ENCODE assay signal across 10 cellular contexts in genomic region chr9:92406506-92406905, GRCh38. TPM values are rescaled to one million over a fixed set of nuclear protein-coding genes. Genes with fewer than 3 reads are reported as not detected.
DNase-seq lines count a peak whose midpoint lies in the region; ATAC-seq and TF ChIP-seq lines count a peak whose summit lies in the region.
"Had no signal": no experiment of that assay in that cellular context is flagged by ENCODE, and none has a peak within 500 bp of the region (broad histone marks: within the 10 kb centered on the region; RNA-seq: fewer than 3 reads in every experiment).

No MANE protein-coding gene starts in this region.

- CTCF ChIA-PET in OCI-LY7 (lab: Charles Lee; ENCODE audit: unreplicated experiment): no interaction called here

- H3K9me3 ChIP-seq in OCI-LY7 (ENCODE audit: low read length): no peaks in the 10 kb centered on the region

- no peaks in the 10 kb centered on the region for H4K20me1 ChIP-seq in OCI-LY7 (ENCODE audit: insufficient read depth, low read length)

- peak overlapping the region; percentile 38; the same call in 1 of the 2 replicates for H3K4me2 ChIP-seq in OCI-LY7 (ENCODE audit: low read length)

- no peaks in the 10 kb centered on the region for H3K4me1 ChIP-seq in OCI-LY7 (ENCODE audit: insufficient read depth, low read length, poor library complexity, severe bottlenecking)

- intact Hi-C loops in OCI-LY7 (cut with micrococcal nuclease; ENCODE audit: unreplicated experiment): no loop called here
- intact Hi-C loops in natural killer cell (cut with micrococcal nuclease): no loop called here

- TF ChIP-seq CTCF in OCI-LY7 (conservative IDR thresholded peaks at IDR 0.05; ENCODE audit: low read length): no peak
- no peak for TF ChIP-seq CTCF in natural killer cell (IDR thresholded peaks at IDR 0.05)

- no peaks in the 10 kb centered on the region for H3K36me3 Mint-ChIP-seq in natural killer cell

- H3K4me3 Mint-ChIP-seq in natural killer cell: peak overlapping the region; percentile 80

- no peaks in the 10 kb centered on the region for H3K9me3 Mint-ChIP-seq in natural killer cell

- H3K4me3 ChIP-seq in OCI-LY7 (ENCODE audit: low read depth, low read length, poor library complexity, severe bottlenecking): no peak overlapping the region

- POLR2A ChIA-PET in OCI-LY7 (lab: Charles Lee): interaction anchor here (0.6 kb wide), 3 partner anchors 256 to 1141 kb away, joined by 3 to 5 read pairs (median 3); no protein-coding TSS in a partner anchor

- H3K27me3 Mint-ChIP-seq in natural killer cell (ENCODE audit: low read depth in 2 of 2): no peaks in the 10 kb centered on the region

- ATAC-seq in natural killer cell (peak; percentile 93 to 98 (median 96)), HG02623 (IDR thresholded peaks at IDR 0.05; ENCODE audit: unreplicated experiment) (no peak)

- no peaks in the 10 kb centered on the region for H3K36me3 ChIP-seq in OCI-LY7 (ENCODE audit: insufficient read depth, low read length)

- peak overlapping the region; percentile 86 to 89 for H3K27ac Mint-ChIP-seq in natural killer cell

- no peak overlapping the region for H3K27ac ChIP-seq in OCI-LY7 (ENCODE audit: low read depth, low read length, poor library complexity, severe bottlenecking)
- H3K27ac ChIP-seq: C4-2B had no signal

- H3K79me2 ChIP-seq in OCI-LY7 (ENCODE audit: insufficient read depth, low read depth, low read length): no peaks in the 10 kb centered on the region

- peak; percentile 1 for DNase-seq in stimulated activated CD4-positive, alpha-beta T cell treated with anti-CD3 and anti-CD28 coated beads, Interleukin-12 subunit alpha, Interleukin-12 subunit beta, amount 100 ng/mL, for 4 hours
- DNase-seq in stimulated activated CD4-positive, alpha-beta T cell treated with anti-CD3 and anti-CD28 coated beads, Interleukin-4, amount 100 ng/mL, for 1 hour: no peak
- DNase-seq in OCI-LY7 (ENCODE audit: low spot score): peak; percentile 22
- peak; percentile 60 for DNase-seq in amniotic epithelial cell (ENCODE audit: low read depth)
- DNase-seq in natural killer cell: no peak
- DNase-seq in SHP77 treated with DMSO at 0.1 percent for 48 hours (lab: John Stamatoyannopoulos, UW): no peak
- DNase-seq in effector CD4-positive, alpha-beta T cell: no peak

- no peaks in the 10 kb centered on the region for H3K9me2 ChIP-seq in OCI-LY7 (ENCODE audit: insufficient read depth, low read length)

- H2AFZ ChIP-seq in OCI-LY7 (ENCODE audit: low read length): no peak overlapping the region

- BruUV-seq in OCI-LY7 (replicated peaks; lab: Mats Ljungman, UMichigan): no TSS peak

- H3K4me1 Mint-ChIP-seq in natural killer cell: peaks cover 18 to 19% of the 10 kb centered on the region in 2 donors

RNA-seq across cellular contexts. Expression of gene OGN, which starts 2.1 kb away (rescaled TPM):
- total RNA-seq in OCI-LY7 (2014; rRNA removed; shearing (Covaris generic)): not detected in 2 replicates
- total RNA-seq in OCI-LY7 (2022): not detected in 2 replicates
- total RNA-seq in natural killer cell: under 1 TPM in 2 of 3 donors, not detected in 1; 0.18 to 0.33 TPM
- total RNA-seq: T-helper 2 cell treated with Interferon-gamma antibody and Interleukin-4, amounts not matched to agents 100 ng/mL and 5 ng/mL, for 36 hours had no signal

RNA-seq across cellular contexts. Expression of gene OMD, which starts 17.8 kb away (rescaled TPM):
- total RNA-seq in OCI-LY7 (2014; rRNA removed; shearing (Covaris generic)): not detected in 2 replicates
- total RNA-seq in OCI-LY7 (2022): not detected in 2 replicates
- not detected for total RNA-seq in natural killer cell
- total RNA-seq: T-helper 2 cell treated with Interferon-gamma antibody and Interleukin-4, amounts not matched to agents 100 ng/mL and 5 ng/mL, for 36 hours had no signal

Comparison
In these comparisons a context has a peak if more than half of its experiments do, and no peak if none do; other contexts are left out.
1. DNase-seq: peak in stimulated activated CD4-positive, alpha-beta T cell treated with anti-CD3 and anti-CD28 coated beads, Interleukin-12 subunit alpha, Interleukin-12 subunit beta, amount 100 ng/mL, for 4 hours (single experiment), OCI-LY7 (single experiment) and amniotic epithelial cell (single experiment); none in stimulated activated CD4-positive, alpha-beta T cell treated with anti-CD3 and anti-CD28 coated beads, Interleukin-4, amount 100 ng/mL, for 1 hour (single experiment), natural killer cell (single experiment), SHP77 treated with DMSO at 0.1 percent for 48 hours (single experiment) and effector CD4-positive, alpha-beta T cell (single experiment).